In the genomic region with DNA sequence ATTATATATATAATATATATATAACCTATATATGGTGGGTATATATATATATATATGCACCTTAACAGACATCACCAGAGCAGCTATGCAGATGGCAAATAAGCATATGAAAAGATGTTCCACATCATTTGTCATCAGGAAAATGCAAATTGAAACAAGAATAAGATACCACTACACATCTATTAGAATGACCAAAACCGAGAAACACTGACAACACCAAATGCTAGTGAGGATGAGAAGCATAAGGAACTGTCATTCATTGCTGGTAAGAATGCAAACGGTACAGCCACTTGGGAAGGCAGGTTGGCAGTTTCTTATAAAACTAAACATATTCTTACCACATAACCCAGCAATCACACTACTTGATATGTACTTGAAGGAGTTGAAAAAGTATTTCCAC, we compare ENCODE assay signal across 12 cellular contexts.
DNase-seq lines count a peak whose midpoint lies in the region; ATAC-seq and TF ChIP-seq lines count a peak whose summit lies in the region.
"Had no signal": no experiment of that assay in that cellular context is flagged by ENCODE, and none has a peak within 500 bp of the region (broad histone marks: within the 10 kb centered on the region; RNA-seq: fewer than 3 reads in every experiment).

No MANE protein-coding gene starts in this region.

- no peak for TF ChIP-seq CTCF in CD14-positive monocyte (IDR thresholded peaks at IDR 0.05)

- POLR2A ChIA-PET in T-cell (lab: Charles Lee), result no interaction called here

- H3K27me3 Mint-ChIP-seq in T-cell, result no peaks in the 10 kb centered on the region
- peaks cover 0 to 2% (median 1%) of the 10 kb centered on the region in 3 donors for H3K27me3 Mint-ChIP-seq in CD14-positive monocyte (ENCODE audit: low read depth in 3 of 3)
- H3K27me3 Mint-ChIP-seq: activated naive CD4-positive, alpha-beta T cell treated with anti-CD3 and anti-CD28 coated beads, Interleukin-2, amount 10 ng/mL, durations not matched to agents 7 days and 5 days; naive B cell had no signal

- H3K9me3 Mint-ChIP-seq in T-cell (peaks cover 0 to 11% (median 9%) of the 10 kb centered on the region in 3 donors), CD14-positive monocyte (peaks cover 0 to 4% (median 0%) of the 10 kb centered on the region in 7 donors)
- H3K9me3 Mint-ChIP-seq: activated naive CD4-positive, alpha-beta T cell treated with anti-CD3 and anti-CD28 coated beads, Interleukin-2, amount 10 ng/mL, durations not matched to agents 7 days and 5 days had no signal

- H3K4me3 Mint-ChIP-seq in T-cell, result no peak overlapping the region
- H3K4me3 Mint-ChIP-seq in CD14-positive monocyte, result no peak overlapping the region
- H3K4me3 Mint-ChIP-seq: activated naive CD4-positive, alpha-beta T cell treated with anti-CD3 and anti-CD28 coated beads, Interleukin-2, amount 10 ng/mL, durations not matched to agents 7 days and 5 days; naive B cell had no signal

- CTCF ChIA-PET in T-cell (lab: Charles Lee), result no interaction called here

- intact Hi-C loops in CD14-positive monocyte (cut with micrococcal nuclease), result no loop called here

- ATAC-seq in GM18508 (IDR thresholded peaks at IDR 0.05; ENCODE audit: insufficient read depth, unreplicated experiment) (peak; percentile 98), GM19468 (IDR thresholded peaks at IDR 0.05; ENCODE audit: extremely low read depth, unreplicated experiment) (peak; percentile 88), HG02840 (IDR thresholded peaks at IDR 0.05; ENCODE audit: low FRiP score, unreplicated experiment) (peak; percentile 90), HG03432 (IDR thresholded peaks at IDR 0.05; ENCODE audit: unreplicated experiment) (peak; percentile 95), T-cell (replicated peaks in 1 of 4) (no peak)

- no peak overlapping the region for H3K27ac Mint-ChIP-seq in T-cell
- H3K27ac Mint-ChIP-seq in CD14-positive monocyte, result no peak overlapping the region
- H3K27ac Mint-ChIP-seq: activated naive CD4-positive, alpha-beta T cell treated with anti-CD3 and anti-CD28 coated beads, Interleukin-2, amount 10 ng/mL, durations not matched to agents 7 days and 5 days; naive B cell had no signal

- H3K36me3 Mint-ChIP-seq in T-cell (no peaks in the 10 kb centered on the region), CD14-positive monocyte (no peaks in the 10 kb centered on the region)
- H3K36me3 Mint-ChIP-seq: activated naive CD4-positive, alpha-beta T cell treated with anti-CD3 and anti-CD28 coated beads, Interleukin-2, amount 10 ng/mL, durations not matched to agents 7 days and 5 days; naive B cell had no signal

- DNase-seq in T-cell, result no peak
- DNase-seq in CD14-positive monocyte (ENCODE audit: low spot score), result no peak
- no peak for DNase-seq in mucosa of gallbladder (ENCODE audit: low spot score)
- DNase-seq in globus pallidus (ENCODE audit: low spot score), result no peak
- DNase-seq: activated naive CD4-positive, alpha-beta T cell treated with anti-CD3 and anti-CD28 coated beads, Interleukin-2, amount 10 ng/mL, durations not matched to agents 7 days and 5 days; MM.1S; naive B cell; stimulated activated CD4-positive, alpha-beta T cell treated with anti-CD3 and anti-CD28 coated beads, Interleukin-1b, Interleukin-23, amount 100 ng/mL, for 48 hours had no signal

- H3K4me1 Mint-ChIP-seq in T-cell (no peaks in the 10 kb centered on the region), CD14-positive monocyte (no peaks in the 10 kb centered on the region)
- H3K4me1 Mint-ChIP-seq: activated naive CD4-positive, alpha-beta T cell treated with anti-CD3 and anti-CD28 coated beads, Interleukin-2, amount 10 ng/mL, durations not matched to agents 7 days and 5 days; naive B cell had no signal

Comparison
In these comparisons a context has a peak if more than half of its experiments do, and no peak if none do; other contexts are left out.
1. ATAC-seq: peak in GM18508 (single experiment), GM19468 (single experiment), HG02840 (single experiment) and HG03432 (single experiment); none in T-cell (0 of 4).